24 cellular contexts compared by ENCODE assay signal in genomic region chr12:108271951-108272729, GRCh38.
"Had no signal": no experiment of that assay in that cellular context is flagged by ENCODE, and none has a peak within 500 bp of the region (broad histone marks: within the 10 kb centered on the region; RNA-seq: fewer than 3 reads in every experiment).

No MANE protein-coding gene starts in this region.

- H3K9me3 ChIP-seq: adrenal gland, ascending aorta, gastrocnemius medialis, vagina had no signal

- H3K36me3 Mint-ChIP-seq: activated naive CD8-positive, alpha-beta T cell; natural killer cell; stimulated activated naive B cell treated with anti-CD40 and anti-IgM and Interleukin-4, amounts not matched to agents 10 μg/mL and 1 μg/mL and 100 μg/mL, for 72 hours; type B pancreatic cell had no signal

- H3K4me1 ChIP-seq: adrenal gland, ascending aorta, gastrocnemius medialis, vagina had no signal

- DNase-seq: activated CD4-positive, alpha-beta T cell treated with anti-CD3 and anti-CD28 coated beads, Interleukin-2, amount 50 U/mL, for 1 hour; activated CD4-positive, CD25-positive, alpha-beta regulatory T cell treated with anti-CD3 and anti-CD28 coated beads, Interleukin-2, amount 50 U/mL, for 72 hours; activated CD8-positive, alpha-beta T cell treated with anti-CD3 and anti-CD28 coated beads, Interleukin-2, amount 10 ng/mL, durations not matched to agents 7 days and 5 days; adrenal gland; brain microvascular endothelial cell; central memory CD4-positive, alpha-beta T cell; dermis blood vessel endothelial cell; effector memory CD8-positive, alpha-beta T cell; gastrocnemius medialis; head of caudate nucleus; hypothalamus; left ventricle myocardium superior; mammary epithelial cell; midbrain; natural killer cell; stimulated activated CD4-positive, alpha-beta T cell treated with anti-CD3 and anti-CD28 coated beads, Interleukin-2, amount 100 ng/mL, for 48 hours; stimulated activated CD8-positive, alpha-beta memory T cell treated with anti-CD3 and anti-CD28 coated beads, Interleukin-4, amount 100 ng/mL, for 48 hours; stimulated activated naive B cell treated with anti-CD40 and anti-IgM and Interleukin-4, amounts not matched to agents 10 μg/mL and 1 μg/mL and 100 μg/mL, for 72 hours had no signal

- H3K27me3 ChIP-seq: adrenal gland, ascending aorta, brain microvascular endothelial cell, vagina had no signal

- H3K27ac ChIP-seq: adrenal gland, ascending aorta, brain microvascular endothelial cell, gastrocnemius medialis, vagina, VCaP had no signal

- H3K4me3 ChIP-seq: adrenal gland, ascending aorta, gastrocnemius medialis, vagina had no signal

- H3K36me3 ChIP-seq: adrenal gland, ascending aorta, brain microvascular endothelial cell, gastrocnemius medialis, vagina had no signal

- H3K4me1 Mint-ChIP-seq: stimulated activated naive B cell treated with anti-CD40 and anti-IgM and Interleukin-4, amounts not matched to agents 10 μg/mL and 1 μg/mL and 100 μg/mL, for 72 hours had no signal

- H3K4me3 Mint-ChIP-seq: activated CD8-positive, alpha-beta T cell treated with anti-CD3 and anti-CD28 coated beads, Interleukin-2, amount 10 ng/mL, durations not matched to agents 7 days and 5 days; activated naive CD8-positive, alpha-beta T cell; effector memory CD8-positive, alpha-beta T cell; natural killer cell; stimulated activated naive B cell treated with anti-CD40 and anti-IgM and Interleukin-4, amounts not matched to agents 10 μg/mL and 1 μg/mL and 100 μg/mL, for 72 hours; type B pancreatic cell had no signal

- H3K9me3 Mint-ChIP-seq: effector memory CD8-positive, alpha-beta T cell; natural killer cell; stimulated activated naive B cell treated with anti-CD40 and anti-IgM and Interleukin-4, amounts not matched to agents 10 μg/mL and 1 μg/mL and 100 μg/mL, for 72 hours; type B pancreatic cell had no signal

- H3K27ac Mint-ChIP-seq: activated CD8-positive, alpha-beta T cell treated with anti-CD3 and anti-CD28 coated beads, Interleukin-2, amount 10 ng/mL, durations not matched to agents 7 days and 5 days; activated naive CD8-positive, alpha-beta T cell; effector memory CD8-positive, alpha-beta T cell; natural killer cell; progenitor cell of endocrine pancreas; stimulated activated naive B cell treated with anti-CD40 and anti-IgM and Interleukin-4, amounts not matched to agents 10 μg/mL and 1 μg/mL and 100 μg/mL, for 72 hours; type B pancreatic cell had no signal
